1 cellular context compared by ENCODE assay signal in the genomic region with DNA sequence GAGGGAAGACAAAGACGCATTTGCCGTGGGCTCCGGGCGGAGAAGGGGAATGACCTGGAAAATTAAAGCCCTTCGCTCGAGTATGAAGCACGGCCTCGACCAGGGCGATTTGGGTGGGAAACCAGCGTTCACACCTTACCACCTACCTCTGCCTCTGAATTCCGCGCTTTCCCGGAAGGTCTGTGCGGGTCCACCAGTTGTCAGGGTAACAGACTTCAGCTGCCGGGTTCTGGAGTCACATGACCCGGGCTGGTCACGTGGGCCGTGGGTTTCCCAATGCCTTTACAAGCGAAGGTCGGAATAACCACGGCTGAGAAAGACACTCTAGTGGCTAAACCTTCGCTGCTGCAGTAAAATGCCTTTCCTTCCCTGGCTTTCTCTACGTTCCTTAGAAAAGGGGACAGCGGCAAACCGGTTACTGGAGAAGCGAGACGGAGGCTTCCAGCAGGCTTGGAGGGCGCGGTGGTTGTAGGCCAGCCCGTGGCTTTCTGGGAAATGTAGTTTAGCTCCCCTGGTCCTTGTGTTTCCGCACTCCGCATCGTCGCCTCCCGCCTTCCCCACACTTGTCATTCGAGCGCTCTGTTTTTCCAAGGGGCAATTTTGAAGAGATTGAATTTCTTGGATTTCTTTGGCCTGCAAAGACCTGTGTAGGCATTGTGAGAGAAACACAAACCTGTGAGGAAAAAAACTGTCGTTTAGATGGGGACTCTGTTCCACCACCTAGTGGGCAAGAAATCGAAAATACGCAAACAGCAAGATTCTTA.
TF ChIP-seq lines count a peak whose summit lies in the region.

A gene with protein sequence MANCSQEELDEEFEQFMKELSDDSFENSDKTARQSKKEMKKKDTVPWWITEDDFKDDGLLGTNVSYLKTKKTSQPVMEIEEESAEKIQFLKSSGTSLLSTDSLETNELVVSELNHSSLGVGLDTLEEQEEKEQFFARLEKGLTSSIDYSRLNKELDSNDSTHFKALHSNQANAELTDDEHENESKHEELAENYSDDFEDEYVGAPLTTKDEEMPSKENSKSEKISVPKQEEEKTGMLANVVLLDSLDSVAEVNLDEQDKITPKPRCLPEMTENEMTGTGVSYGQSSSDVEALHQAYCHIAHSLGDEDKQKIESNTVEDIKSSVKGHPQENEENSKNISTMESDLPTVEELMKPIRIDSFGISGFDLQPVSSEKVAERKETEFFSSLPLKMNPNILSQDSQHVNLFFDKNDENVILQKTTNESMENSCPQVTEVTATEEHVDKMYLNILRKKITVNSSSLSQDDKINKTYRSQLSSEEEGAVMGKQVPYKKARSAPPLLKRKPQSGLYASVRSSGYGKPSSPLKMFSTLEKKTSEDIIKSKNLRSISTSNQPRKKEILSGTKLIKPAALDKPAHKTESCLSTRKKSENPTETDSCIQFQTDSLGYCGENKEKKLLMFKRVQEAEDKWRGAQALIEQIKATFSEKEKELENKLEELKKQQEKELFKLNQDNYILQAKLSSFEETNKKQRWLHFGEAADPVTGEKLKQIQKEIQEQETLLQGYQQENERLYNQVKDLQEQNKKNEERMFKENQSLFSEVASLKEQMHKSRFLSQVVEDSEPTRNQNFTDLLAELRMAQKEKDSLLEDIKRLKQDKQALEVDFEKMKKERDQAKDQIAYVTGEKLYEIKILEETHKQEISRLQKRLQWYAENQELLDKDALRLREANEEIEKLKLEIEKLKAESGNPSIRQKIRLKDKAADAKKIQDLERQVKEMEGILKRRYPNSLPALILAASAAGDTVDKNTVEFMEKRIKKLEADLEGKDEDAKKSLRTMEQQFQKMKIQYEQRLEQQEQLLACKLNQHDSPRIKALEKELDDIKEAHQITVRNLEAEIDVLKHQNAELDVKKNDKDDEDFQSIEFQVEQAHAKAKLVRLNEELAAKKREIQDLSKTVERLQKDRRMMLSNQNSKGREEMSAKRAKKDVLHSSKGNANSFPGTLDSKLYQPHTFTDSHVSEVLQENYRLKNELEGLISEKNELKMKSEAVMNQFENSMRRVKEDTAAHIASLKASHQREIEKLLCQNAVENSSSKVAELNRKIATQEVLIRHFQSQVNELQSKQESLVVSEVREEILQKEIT (N-terminal part only) (minus strand): TSS at position 210 of the 764 bp plus-strand sequence. CDS start 1,250 bp downstream, outside the sequence.

TF ChIP-seq in HEK293, 187 proteins besides CTCF, POLR2A, EP300 and RAD21 (continued from another document):
- TF ChIP-seq, protein P1, sequence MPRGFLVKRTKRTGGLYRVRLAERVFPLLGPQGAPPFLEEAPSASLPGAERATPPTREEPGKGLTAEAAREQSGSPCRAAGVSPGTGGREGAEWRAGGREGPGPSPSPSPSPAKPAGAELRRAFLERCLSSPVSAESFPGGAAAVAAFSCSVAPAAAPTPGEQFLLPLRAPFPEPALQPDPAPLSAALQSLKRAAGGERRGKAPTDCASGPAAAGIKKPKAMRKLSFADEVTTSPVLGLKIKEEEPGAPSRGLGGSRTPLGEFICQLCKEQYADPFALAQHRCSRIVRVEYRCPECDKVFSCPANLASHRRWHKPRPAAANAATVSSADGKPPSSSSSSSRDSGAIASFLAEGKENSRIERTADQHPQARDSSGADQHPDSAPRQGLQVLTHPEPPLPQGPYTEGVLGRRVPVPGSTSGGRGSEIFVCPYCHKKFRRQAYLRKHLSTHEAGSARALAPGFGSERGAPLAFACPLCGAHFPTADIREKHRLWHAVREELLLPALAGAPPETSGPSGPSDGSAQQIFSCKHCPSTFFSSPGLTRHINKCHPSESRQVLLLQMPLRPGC (tag by site-specific recombination; IDR thresholded peaks at IDR 0.05): peak; percentile 93
- TF ChIP-seq SP7 (tag by site-specific recombination; IDR thresholded peaks at IDR 0.05) (peak; percentile 86), FEZF1 (tag by site-specific recombination; IDR thresholded peaks at IDR 0.05) (peak; percentile 57), EGR2 (tag by site-specific recombination; IDR thresholded peaks at IDR 0.05; ENCODE audit: low read depth) (no peak), ZFP69B (tag by site-specific recombination; IDR thresholded peaks at IDR 0.05) (peak; percentile 98), ZBTB48 (tag by site-specific recombination; IDR thresholded peaks at IDR 0.05) (no peak), ZNF658 (tag by site-specific recombination; IDR thresholded peaks at IDR 0.05) (no peak), ZFHX2 (tag by site-specific recombination; conservative IDR thresholded peaks at IDR 0.05) (peak; percentile 41), SP3 (tag by site-specific recombination; IDR thresholded peaks at IDR 0.05) (peak; percentile 74)
- TF ChIP-seq, protein P2, sequence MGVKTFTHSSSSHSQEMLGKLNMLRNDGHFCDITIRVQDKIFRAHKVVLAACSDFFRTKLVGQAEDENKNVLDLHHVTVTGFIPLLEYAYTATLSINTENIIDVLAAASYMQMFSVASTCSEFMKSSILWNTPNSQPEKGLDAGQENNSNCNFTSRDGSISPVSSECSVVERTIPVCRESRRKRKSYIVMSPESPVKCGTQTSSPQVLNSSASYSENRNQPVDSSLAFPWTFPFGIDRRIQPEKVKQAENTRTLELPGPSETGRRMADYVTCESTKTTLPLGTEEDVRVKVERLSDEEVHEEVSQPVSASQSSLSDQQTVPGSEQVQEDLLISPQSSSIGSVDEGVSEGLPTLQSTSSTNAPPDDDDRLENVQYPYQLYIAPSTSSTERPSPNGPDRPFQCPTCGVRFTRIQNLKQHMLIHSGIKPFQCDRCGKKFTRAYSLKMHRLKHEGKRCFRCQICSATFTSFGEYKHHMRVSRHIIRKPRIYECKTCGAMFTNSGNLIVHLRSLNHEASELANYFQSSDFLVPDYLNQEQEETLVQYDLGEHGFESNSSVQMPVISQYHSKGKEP (tag by site-specific recombination; IDR thresholded peaks at IDR 0.05): peak; percentile 42; the same call in 1 of the 2 replicates
- TF ChIP-seq, protein P3, sequence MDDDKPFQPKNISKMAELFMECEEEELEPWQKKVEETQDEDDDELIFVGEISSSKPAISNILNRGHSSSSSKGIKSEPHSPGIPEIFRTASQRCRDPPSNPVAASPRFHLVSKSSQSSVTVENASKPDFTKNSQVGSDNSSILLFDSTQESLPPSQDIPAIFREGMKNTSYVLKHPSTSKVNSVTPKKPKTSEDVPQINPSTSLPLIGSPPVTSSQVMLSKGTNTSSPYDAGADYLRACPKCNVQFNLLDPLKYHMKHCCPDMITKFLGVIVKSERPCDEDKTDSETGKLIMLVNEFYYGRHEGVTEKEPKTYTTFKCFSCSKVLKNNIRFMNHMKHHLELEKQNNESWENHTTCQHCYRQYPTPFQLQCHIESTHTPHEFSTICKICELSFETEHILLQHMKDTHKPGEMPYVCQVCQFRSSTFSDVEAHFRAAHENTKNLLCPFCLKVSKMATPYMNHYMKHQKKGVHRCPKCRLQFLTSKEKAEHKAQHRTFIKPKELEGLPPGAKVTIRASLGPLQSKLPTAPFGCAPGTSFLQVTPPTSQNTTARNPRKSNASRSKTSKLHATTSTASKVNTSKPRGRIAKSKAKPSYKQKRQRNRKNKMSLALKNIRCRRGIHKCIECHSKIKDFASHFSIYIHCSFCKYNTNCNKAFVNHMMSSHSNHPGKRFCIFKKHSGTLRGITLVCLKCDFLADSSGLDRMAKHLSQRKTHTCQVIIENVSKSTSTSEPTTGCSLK (tag by site-specific recombination; IDR thresholded peaks at IDR 0.05): no peak
